Comparison of ENCODE assay signal across 29 cellular contexts in the genomic region with DNA sequence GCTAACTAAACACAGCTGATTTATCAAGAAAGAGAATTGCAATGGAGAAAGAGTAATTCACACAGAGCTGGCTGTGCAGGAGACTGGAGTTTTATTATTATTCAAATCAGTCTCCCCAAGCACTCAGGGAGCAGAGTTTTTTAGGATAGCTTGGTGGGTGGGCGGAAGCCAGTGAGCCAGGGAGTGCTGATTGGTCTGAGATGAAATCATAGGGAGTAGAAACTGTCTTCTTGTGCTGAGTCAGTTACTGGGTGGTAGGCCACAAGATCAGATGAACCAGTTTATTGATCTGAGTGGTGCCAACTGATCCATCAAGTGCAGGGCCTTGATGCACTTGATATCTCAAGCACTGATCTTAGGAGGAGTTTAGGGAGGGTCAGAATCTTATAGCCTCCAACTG.
"Had no signal": no experiment of that assay in that cellular context is flagged by ENCODE, and none has a peak within 500 bp of the region (broad histone marks: within the 10 kb centered on the region; RNA-seq: fewer than 3 reads in every experiment).

No MANE protein-coding gene starts in this region.

- H3K9me3 Mint-ChIP-seq: dendritic cell treated with granulocyte-macrophage colony-stimulating factor and Interleukin-4, amounts not matched to agents 40 ng/mL and 50 ng/mL, for 4 days; nephron progenitor cell; stimulated activated naive B cell treated with anti-CD40 and anti-IgM and Interleukin-4, amounts not matched to agents 10 μg/mL and 1 μg/mL and 100 μg/mL, for 72 hours had no signal

- H3K4me2 ChIP-seq: smooth muscle cell had no signal

- H3K4me1 ChIP-seq: esophagus squamous epithelium, heart right ventricle, parathyroid adenoma, psoas muscle, stomach, suprapubic skin, tibial artery, upper lobe of right lung had no signal

- H3K27me3 ChIP-seq: esophagus squamous epithelium, heart right ventricle, stomach, suprapubic skin, tibial artery, upper lobe of right lung had no signal

- H3K27ac Mint-ChIP-seq: dendritic cell treated with granulocyte-macrophage colony-stimulating factor and Interleukin-4, amounts not matched to agents 40 ng/mL and 50 ng/mL, for 4 days; naive B cell; nephron progenitor cell; stimulated activated naive B cell treated with anti-CD40 and anti-IgM and Interleukin-4, amounts not matched to agents 10 μg/mL and 1 μg/mL and 100 μg/mL, for 72 hours had no signal

- H3K36me3 Mint-ChIP-seq: naive B cell; stimulated activated naive B cell treated with anti-CD40 and anti-IgM and Interleukin-4, amounts not matched to agents 10 μg/mL and 1 μg/mL and 100 μg/mL, for 72 hours had no signal

- H3K9ac ChIP-seq: parathyroid adenoma had no signal

- H3K36me3 ChIP-seq: esophagus squamous epithelium, heart right ventricle, stomach, suprapubic skin, tibial artery, upper lobe of right lung had no signal

- H3K9me3 ChIP-seq: esophagus squamous epithelium, psoas muscle, suprapubic skin, tibial artery, upper lobe of right lung had no signal

- DNase-seq: activated CD4-positive, alpha-beta T cell treated with anti-CD3 and anti-CD28 coated beads for 48 hours; activated CD4-positive, alpha-beta T cell treated with anti-CD3 and anti-CD28 coated beads, Interleukin-2, amount 50 U/mL, for 48 hours; activated CD8-positive, alpha-beta memory T cell treated with anti-CD3 and anti-CD28 coated beads for 24 hours; activated effector memory CD4-positive, alpha-beta T cell treated with anti-CD3 and anti-CD28 coated beads, Interleukin-2, amount 50 U/mL, for 16 hours; activated naive CD4-positive, alpha-beta T cell treated with anti-CD3 and anti-CD28 coated beads, Interleukin-2, amount 50 U/mL, for 16 hours; amniotic stem cell; esophagus squamous epithelium; foreskin melanocyte; heart right ventricle; left cardiac atrium; left ventricle myocardium superior; naive B cell; nephron progenitor cell; occipital lobe; psoas muscle; stimulated activated CD4-positive, alpha-beta T cell treated with anti-CD3 and anti-CD28 coated beads, Interleukin-1b, Interleukin-23, amount 100 ng/mL, for 48 hours; stimulated activated CD4-positive, alpha-beta T cell treated with anti-CD3 and anti-CD28 coated beads, Interleukin-4, amount 100 ng/mL, for 4 hours; stimulated activated naive B cell treated with anti-CD40 and anti-IgM and Interleukin-4, amounts not matched to agents 10 μg/mL and 1 μg/mL and 100 μg/mL, for 72 hours; stomach; tibial artery; upper lobe of right lung had no signal

- H3K79me2 ChIP-seq: parathyroid adenoma had no signal

- H3K4me3 ChIP-seq: esophagus squamous epithelium, heart right ventricle, psoas muscle, smooth muscle cell, stomach, suprapubic skin, tibial artery, upper lobe of right lung had no signal

- H2AFZ ChIP-seq: parathyroid adenoma had no signal

- H3K4me1 Mint-ChIP-seq: central memory CD8-positive, alpha-beta T cell; naive B cell; nephron progenitor cell; stimulated activated naive B cell treated with anti-CD40 and anti-IgM and Interleukin-4, amounts not matched to agents 10 μg/mL and 1 μg/mL and 100 μg/mL, for 72 hours had no signal

- H3K27ac ChIP-seq: epithelial cell of prostate, esophagus squamous epithelium, heart right ventricle, parathyroid adenoma, psoas muscle, stomach, suprapubic skin, tibial artery, upper lobe of right lung, VCaP had no signal

- H3K4me3 Mint-ChIP-seq: central memory CD8-positive, alpha-beta T cell; dendritic cell treated with granulocyte-macrophage colony-stimulating factor and Interleukin-4, amounts not matched to agents 40 ng/mL and 50 ng/mL, for 4 days; naive B cell; nephron progenitor cell; stimulated activated naive B cell treated with anti-CD40 and anti-IgM and Interleukin-4, amounts not matched to agents 10 μg/mL and 1 μg/mL and 100 μg/mL, for 72 hours had no signal

- ATAC-seq: activated CD4-positive, CD25-positive, alpha-beta regulatory T cell treated with anti-CD3 and anti-CD28 coated beads, Interleukin-2, amount 50 U/mL, for 24 hours; heart right ventricle; left cardiac atrium; left ventricle myocardium superior; psoas muscle; stimulated activated naive B cell treated with anti-CD40 and anti-IgM and Interleukin-4, amounts not matched to agents 10 μg/mL and 1 μg/mL and 100 μg/mL, for 72 hours; upper lobe of right lung had no signal

- H3K27me3 Mint-ChIP-seq: central memory CD8-positive, alpha-beta T cell; dendritic cell treated with granulocyte-macrophage colony-stimulating factor and Interleukin-4, amounts not matched to agents 40 ng/mL and 50 ng/mL, for 4 days; naive B cell; stimulated activated naive B cell treated with anti-CD40 and anti-IgM and Interleukin-4, amounts not matched to agents 10 μg/mL and 1 μg/mL and 100 μg/mL, for 72 hours had no signal
